ENCODE assay signal across 17 cellular contexts in genomic region chr17:81102352-81102751, GRCh38.
"Had no signal": no experiment of that assay in that cellular context is flagged by ENCODE, and none has a peak within 500 bp of the region (broad histone marks: within the 10 kb centered on the region; RNA-seq: fewer than 3 reads in every experiment).

No MANE protein-coding gene starts in this region.

- H3K36me3 ChIP-seq: cardiac muscle cell, neural progenitor cell, thoracic aorta had no signal

- H3K9me3 ChIP-seq: adrenal gland, esophagus muscularis mucosa, left ventricle myocardium inferior, thoracic aorta had no signal

- DNase-seq: cortex of kidney, foreskin keratinocyte had no signal

- H2AFZ ChIP-seq: neural progenitor cell had no signal

- H3K4me3 ChIP-seq: adrenal gland, cardiac muscle cell, esophagus muscularis mucosa, left ventricle myocardium inferior, lung, neural progenitor cell, skin epidermis, thoracic aorta had no signal

- H3K36me3 Mint-ChIP-seq: activated naive CD8-positive, alpha-beta T cell treated with anti-CD3 and anti-CD28 coated beads for 36 hours; brain; natural killer cell; neural progenitor cell had no signal

- H3K27me3 Mint-ChIP-seq: activated naive CD8-positive, alpha-beta T cell treated with anti-CD3 and anti-CD28 coated beads for 36 hours; brain had no signal

- H3K4me1 ChIP-seq: neural progenitor cell had no signal

- H3K9ac ChIP-seq: neural progenitor cell had no signal

- H3K9me3 Mint-ChIP-seq: activated naive CD4-positive, alpha-beta T cell treated with anti-CD3 and anti-CD28 coated beads for 36 hours; activated naive CD8-positive, alpha-beta T cell treated with anti-CD3 and anti-CD28 coated beads for 36 hours; brain; natural killer cell; neural progenitor cell had no signal

- H3K4me2 ChIP-seq: neural progenitor cell had no signal

- FAIRE-seq: islet of Langerhans, TTC549 had no signal

- H3K27ac ChIP-seq: adrenal gland, cardiac muscle cell, esophagus muscularis mucosa, foreskin keratinocyte, left ventricle myocardium inferior, neural progenitor cell, skin epidermis, thoracic aorta, VCaP had no signal

- H3K27me3 ChIP-seq: adrenal gland, cardiac muscle cell, esophagus muscularis mucosa, foreskin keratinocyte, neural progenitor cell had no signal

- H3K4me3 Mint-ChIP-seq: activated naive CD4-positive, alpha-beta T cell treated with anti-CD3 and anti-CD28 coated beads for 36 hours; activated naive CD8-positive, alpha-beta T cell treated with anti-CD3 and anti-CD28 coated beads for 36 hours; brain; natural killer cell; neural progenitor cell had no signal

- H3K27ac Mint-ChIP-seq: activated naive CD4-positive, alpha-beta T cell treated with anti-CD3 and anti-CD28 coated beads for 36 hours; activated naive CD8-positive, alpha-beta T cell treated with anti-CD3 and anti-CD28 coated beads for 36 hours; natural killer cell; neural progenitor cell had no signal
